19 cellular contexts compared by ENCODE assay signal in the genomic region with DNA sequence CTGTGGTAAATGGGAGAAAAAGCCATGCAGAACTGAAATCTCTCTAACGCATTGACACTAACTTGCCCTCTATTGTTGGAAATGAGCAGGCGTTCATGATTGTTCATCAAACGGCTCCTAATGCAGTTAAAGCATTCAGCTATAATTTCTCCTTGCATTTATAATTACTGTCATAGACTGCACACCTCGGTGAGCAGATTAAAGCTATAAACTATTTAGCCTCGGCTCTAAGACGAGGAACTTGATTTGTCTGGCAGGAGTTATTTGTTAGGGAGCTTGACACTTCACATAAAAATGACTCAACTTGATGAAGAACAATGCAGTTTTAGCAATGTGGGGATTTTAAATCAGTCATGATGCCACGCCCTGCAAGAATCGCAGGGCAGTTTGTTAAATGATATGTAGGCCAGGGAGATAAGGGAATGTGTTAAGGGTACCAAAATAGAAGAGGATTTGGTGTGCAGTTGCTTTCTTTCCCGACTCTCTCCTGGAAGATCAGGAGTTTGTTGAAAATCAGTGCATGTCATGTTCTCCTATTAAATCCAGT.
DNase-seq lines count a peak whose midpoint lies in the region; ATAC-seq and TF ChIP-seq lines count a peak whose summit lies in the region.
"Had no signal": no experiment of that assay in that cellular context is flagged by ENCODE, and none has a peak within 500 bp of the region (broad histone marks: within the 10 kb centered on the region; RNA-seq: fewer than 3 reads in every experiment).

No MANE protein-coding gene starts in this region.

- no peaks in the 10 kb centered on the region for H3K27me3 ChIP-seq in naive thymus-derived CD4-positive, alpha-beta T cell (ENCODE audit: control insufficient read depth in 2 of 2, insufficient read depth in 2 of 2, low read length in 2 of 2)
- H3K27me3 ChIP-seq: BLaER1 treated with 17β-estradiol and CSF1 and Interleukin-3, amounts not matched to agents 10 nM and 100 nM had no signal

- TF ChIP-seq CTCF in retinal pigment epithelial cell (conservative IDR thresholded peaks at IDR 0.05; ENCODE audit: low read depth, low read length), result no peak

- POLR2A ChIA-PET in naive thymus-derived CD4-positive, alpha-beta T cell (lab: Charles Lee), result interaction anchor here (0.6 to 0.9 kb wide), 2 partner anchors 18 to 308 kb away, joined by 3 read pairs; no protein-coding TSS in a partner anchor

- DNase-seq in NCI-H82 (lab: John Stamatoyannopoulos, UW) (peak; percentile 19), NCI-H82 treated with DMSO at 0.1 percent for 48 hours (lab: John Stamatoyannopoulos, UW; ENCODE audit: unreplicated experiment) (no peak), NCI-H69 (lab: John Stamatoyannopoulos, UW) (peak; percentile 66), retinal pigment epithelial cell (ENCODE audit: low read depth) (peak; percentile 18), globus pallidus (ENCODE audit: low spot score) (no peak)
- no peak for DNase-seq in naive thymus-derived CD4-positive, alpha-beta T cell
- DNase-seq: DND-41, GDM1, NCI-H1436 treated with DMSO at 0.1 percent for 48 hours, NCI-H2081 treated with DMSO at 0.1 percent for 48 hours, NCI-H345, NCI-H526, PC-9 had no signal

- intact Hi-C loops in naive thymus-derived CD4-positive, alpha-beta T cell (cut with micrococcal nuclease), result no loop called here

- peaks cover 0 to 27% (median 7%) of the 10 kb centered on the region in 5 donors for H3K36me3 Mint-ChIP-seq in naive thymus-derived CD4-positive, alpha-beta T cell

- H3K4me1 ChIP-seq in naive thymus-derived CD4-positive, alpha-beta T cell (ENCODE audit: control insufficient read depth in 2 of 2, insufficient read depth in 2 of 2, low read length in 2 of 2), result no peaks in the 10 kb centered on the region
- H3K4me1 ChIP-seq: BLaER1 treated with 17β-estradiol and CSF1 and Interleukin-3, amounts not matched to agents 10 nM and 100 nM had no signal

- CTCF ChIA-PET in naive thymus-derived CD4-positive, alpha-beta T cell (lab: Charles Lee), result no interaction called here

- ATAC-seq in esophagus mucosa, result peak; percentile 65
- ATAC-seq in naive thymus-derived CD4-positive, alpha-beta T cell, result no peak
- no peak for ATAC-seq in GM21526 (IDR thresholded peaks at IDR 0.05; ENCODE audit: low FRiP score, unreplicated experiment)
- ATAC-seq: GM12878, GM23338, K562 had no signal

- no peaks in the 10 kb centered on the region for H3K9me3 ChIP-seq in naive thymus-derived CD4-positive, alpha-beta T cell (ENCODE audit: control insufficient read depth in 2 of 3, low read length in 3 of 3)
- H3K9me3 ChIP-seq: BLaER1 treated with 17β-estradiol and CSF1 and Interleukin-3, amounts not matched to agents 10 nM and 100 nM had no signal

- no peaks in the 10 kb centered on the region for H3K36me3 ChIP-seq in naive thymus-derived CD4-positive, alpha-beta T cell (ENCODE audit: control insufficient read depth in 2 of 3, insufficient read depth in 3 of 3, low read length in 3 of 3)
- H3K36me3 ChIP-seq: BLaER1 treated with 17β-estradiol and CSF1 and Interleukin-3, amounts not matched to agents 10 nM and 100 nM had no signal

- no peak overlapping the region for H3K4me3 Mint-ChIP-seq in naive thymus-derived CD4-positive, alpha-beta T cell
- H3K4me3 Mint-ChIP-seq: GM23338 had no signal

- H3K27ac ChIP-seq in naive thymus-derived CD4-positive, alpha-beta T cell (ENCODE audit: low read depth, low read length), result no peak overlapping the region
- H3K27ac ChIP-seq: BLaER1 treated with 17β-estradiol and CSF1 and Interleukin-3, amounts not matched to agents 10 nM and 100 nM; PC-9 had no signal

- peaks cover 0 to 12% (median 0%) of the 10 kb centered on the region in 7 donors for H3K4me1 Mint-ChIP-seq in naive thymus-derived CD4-positive, alpha-beta T cell

- peak overlapping the region in 1 of 9 donors; percentile 9 for H3K27ac Mint-ChIP-seq in naive thymus-derived CD4-positive, alpha-beta T cell
- H3K27ac Mint-ChIP-seq: GM23338 had no signal

- H3K27me3 Mint-ChIP-seq in naive thymus-derived CD4-positive, alpha-beta T cell, result peaks cover 0 to 5% (median 0%) of the 10 kb centered on the region in 5 donors

- H3K4me3 ChIP-seq in retinal pigment epithelial cell (ENCODE audit: low read length), result no peak overlapping the region
- no peak overlapping the region for H3K4me3 ChIP-seq in naive thymus-derived CD4-positive, alpha-beta T cell (ENCODE audit: low read length)
- H3K4me3 ChIP-seq: BLaER1 treated with 17β-estradiol and CSF1 and Interleukin-3, amounts not matched to agents 10 nM and 100 nM; GM12878; GM23338; K562; PC-9 had no signal

- peaks cover 0 to 2% (median 0%) of the 10 kb centered on the region in 11 donors for H3K9me3 Mint-ChIP-seq in naive thymus-derived CD4-positive, alpha-beta T cell
- H3K9me3 Mint-ChIP-seq: GM23338 had no signal

Comparison
In these comparisons a context has a peak if more than half of its experiments do, and no peak if none do; other contexts are left out.
1. DNase-seq: peak in NCI-H82 (single experiment), NCI-H69 (single experiment) and retinal pigment epithelial cell (single experiment); none in NCI-H82 treated with DMSO at 0.1 percent for 48 hours (single experiment), naive thymus-derived CD4-positive, alpha-beta T cell (0 of 9) and globus pallidus (single experiment).